8 cellular contexts compared by ENCODE assay signal in genomic region chr11:131511794-131512193, GRCh38.
A peak's percentile ranks its signal among the peaks of the same experiment; 100 is the strongest.
DNase-seq lines count a peak whose midpoint lies in the region; ATAC-seq, FAIRE-seq and TF ChIP-seq lines count a peak whose summit lies in the region.

No MANE protein-coding gene starts in this region.

- H3K9me3 Mint-ChIP-seq in effector memory CD8-positive, alpha-beta T cell, result peaks cover 6 to 8% of the 10 kb centered on the region in 2 donors
- H3K9me3 Mint-ChIP-seq in activated CD4-positive, alpha-beta memory T cell treated with anti-CD3 and anti-CD28 coated beads, Interleukin-2, amount 10 ng/mL, durations not matched to agents 7 days and 5 days, result no peaks in the 10 kb centered on the region

- 49 to 56% methylated on average over 9 of the region's 9 CpGs for WGBS in upper lobe of left lung, 2 donors

- TF ChIP-seq POLR2A in upper lobe of left lung (IDR thresholded peaks at IDR 0.05), result no peak

- no peak overlapping the region for H3K4me3 ChIP-seq in upper lobe of left lung

- FAIRE-seq in GM18507 (lab: Jason Lieb, UNC), result no peak

- H3K27ac Mint-ChIP-seq in effector memory CD8-positive, alpha-beta T cell, result no peak overlapping the region
- H3K27ac Mint-ChIP-seq in activated CD4-positive, alpha-beta memory T cell treated with anti-CD3 and anti-CD28 coated beads, Interleukin-2, amount 10 ng/mL, durations not matched to agents 7 days and 5 days, result no peak overlapping the region

- TF ChIP-seq CTCF in AG09319 (IDR thresholded peaks at IDR 0.05; ENCODE audit: low read depth, low read length) (peak; percentile 46), foreskin keratinocyte (conservative IDR thresholded peaks at IDR 0.05) (peak; percentile 62), upper lobe of left lung (IDR thresholded peaks at IDR 0.05) (peak in 4 of 6 experiments; percentile 30 to 49 (median 40))

- TF ChIP-seq EP300 in upper lobe of left lung (IDR thresholded peaks at IDR 0.05), result no peak

- H3K36me3 Mint-ChIP-seq in effector memory CD8-positive, alpha-beta T cell (ENCODE audit: insufficient read depth), result no peaks in the 10 kb centered on the region
- H3K36me3 Mint-ChIP-seq in activated CD4-positive, alpha-beta memory T cell treated with anti-CD3 and anti-CD28 coated beads, Interleukin-2, amount 10 ng/mL, durations not matched to agents 7 days and 5 days (ENCODE audit: low read depth), result no peaks in the 10 kb centered on the region

- H3K36me3 ChIP-seq in upper lobe of left lung, result no peaks in the 10 kb centered on the region

- H3K27me3 ChIP-seq in foreskin keratinocyte (no peaks in the 10 kb centered on the region), upper lobe of left lung (no peaks in the 10 kb centered on the region)

- H3K4me1 Mint-ChIP-seq in effector memory CD8-positive, alpha-beta T cell (ENCODE audit: low read depth in 2 of 2), result no peaks in the 10 kb centered on the region
- H3K4me1 Mint-ChIP-seq in activated CD4-positive, alpha-beta memory T cell treated with anti-CD3 and anti-CD28 coated beads, Interleukin-2, amount 10 ng/mL, durations not matched to agents 7 days and 5 days, result no peaks in the 10 kb centered on the region

- ATAC-seq in foreskin keratinocyte (peak; percentile 71), upper lobe of left lung (ENCODE audit: low FRiP score in 2 of 2) (peak; percentile 57 to 61), HG03108 (IDR thresholded peaks at IDR 0.05; ENCODE audit: unreplicated experiment) (no peak)
- ATAC-seq in effector memory CD8-positive, alpha-beta T cell (replicated peaks), result no peak

- H3K4me3 Mint-ChIP-seq in effector memory CD8-positive, alpha-beta T cell, result no peak overlapping the region
- no peak overlapping the region for H3K4me3 Mint-ChIP-seq in activated CD4-positive, alpha-beta memory T cell treated with anti-CD3 and anti-CD28 coated beads, Interleukin-2, amount 10 ng/mL, durations not matched to agents 7 days and 5 days

- H3K27me3 Mint-ChIP-seq in effector memory CD8-positive, alpha-beta T cell, result no peaks in the 10 kb centered on the region
- no peaks in the 10 kb centered on the region for H3K27me3 Mint-ChIP-seq in activated CD4-positive, alpha-beta memory T cell treated with anti-CD3 and anti-CD28 coated beads, Interleukin-2, amount 10 ng/mL, durations not matched to agents 7 days and 5 days

- POLR2A ChIA-PET in activated CD4-positive, alpha-beta memory T cell treated with anti-CD3 and anti-CD28 coated beads, Interleukin-2, amount 10 ng/mL, durations not matched to agents 7 days and 5 days (lab: Charles Lee), result no interaction called here

- CTCF ChIA-PET in activated CD4-positive, alpha-beta memory T cell treated with anti-CD3 and anti-CD28 coated beads, Interleukin-2, amount 10 ng/mL, durations not matched to agents 7 days and 5 days (lab: Charles Lee), result no interaction called here

- H3K9me3 ChIP-seq in upper lobe of left lung, result no peaks in the 10 kb centered on the region

- DNase-seq in AG09319 (ENCODE audit: extremely low read depth, low read depth) (no peak), GM18507 (ENCODE audit: extremely low spot score, insufficient read length, low read depth) (peak; percentile 2), NCI-H526 treated with DMSO at 0.1 percent for 48 hours (lab: John Stamatoyannopoulos, UW) (peak; percentile 82), foreskin keratinocyte (no peak), upper lobe of left lung (peak in 1 of 2 donors; percentile 45)
- no peak for DNase-seq in effector memory CD8-positive, alpha-beta T cell
- DNase-seq in activated CD4-positive, alpha-beta memory T cell treated with anti-CD3 and anti-CD28 coated beads, Interleukin-2, amount 10 ng/mL, durations not matched to agents 7 days and 5 days, result no peak

- H3K4me1 ChIP-seq in foreskin keratinocyte (no peaks in the 10 kb centered on the region), upper lobe of left lung (peaks cover 0 to 12% (median 0%) of the 10 kb centered on the region in 4 donors)

- no peak overlapping the region for H3K27ac ChIP-seq in foreskin keratinocyte
- no peak overlapping the region for H3K27ac ChIP-seq in upper lobe of left lung

Comparison
In these comparisons a context has a peak if more than half of its experiments do, and no peak if none do; other contexts are left out.
1. DNase-seq: peak in GM18507 (single experiment) and NCI-H526 treated with DMSO at 0.1 percent for 48 hours (single experiment); none in AG09319 (single experiment), foreskin keratinocyte (0 of 2), effector memory CD8-positive, alpha-beta T cell (0 of 3) and activated CD4-positive, alpha-beta memory T cell treated with anti-CD3 and anti-CD28 coated beads, Interleukin-2, amount 10 ng/mL, durations not matched to agents 7 days and 5 days (single experiment).
2. ATAC-seq: peak in foreskin keratinocyte (single experiment) and upper lobe of left lung (2 of 2); none in effector memory CD8-positive, alpha-beta T cell (single experiment) and HG03108 (single experiment).
3. Peak in every context shown above with its lines, with median percentiles within 50 percentile points of each other: CTCF ChIP-seq.